In genomic region chr9:84163227-84163626, GRCh38 we compare ENCODE assay signal across 1 cellular context.
TF ChIP-seq lines count a peak whose summit lies in the region.

No MANE protein-coding gene starts in this region.

TF ChIP-seq in IMR-90, 13 proteins besides CTCF, POLR2A, EP300 and RAD21 (continued from another document):
- TF ChIP-seq SMC3 (IDR thresholded peaks at IDR 0.05; ENCODE audit: low read depth, low read length) (no peak), RCOR1 (IDR thresholded peaks at IDR 0.05; ENCODE audit: insufficient replicate concordance, low read length) (no peak), RFX5 (IDR thresholded peaks at IDR 0.05; ENCODE audit: low read depth, low read length) (no peak), CEBPB (IDR thresholded peaks at IDR 0.05; ENCODE audit: low read depth, low read length) (no peak), BHLHE40 (IDR thresholded peaks at IDR 0.05; ENCODE audit: low read depth, low read length) (no peak)
